In the genomic region with DNA sequence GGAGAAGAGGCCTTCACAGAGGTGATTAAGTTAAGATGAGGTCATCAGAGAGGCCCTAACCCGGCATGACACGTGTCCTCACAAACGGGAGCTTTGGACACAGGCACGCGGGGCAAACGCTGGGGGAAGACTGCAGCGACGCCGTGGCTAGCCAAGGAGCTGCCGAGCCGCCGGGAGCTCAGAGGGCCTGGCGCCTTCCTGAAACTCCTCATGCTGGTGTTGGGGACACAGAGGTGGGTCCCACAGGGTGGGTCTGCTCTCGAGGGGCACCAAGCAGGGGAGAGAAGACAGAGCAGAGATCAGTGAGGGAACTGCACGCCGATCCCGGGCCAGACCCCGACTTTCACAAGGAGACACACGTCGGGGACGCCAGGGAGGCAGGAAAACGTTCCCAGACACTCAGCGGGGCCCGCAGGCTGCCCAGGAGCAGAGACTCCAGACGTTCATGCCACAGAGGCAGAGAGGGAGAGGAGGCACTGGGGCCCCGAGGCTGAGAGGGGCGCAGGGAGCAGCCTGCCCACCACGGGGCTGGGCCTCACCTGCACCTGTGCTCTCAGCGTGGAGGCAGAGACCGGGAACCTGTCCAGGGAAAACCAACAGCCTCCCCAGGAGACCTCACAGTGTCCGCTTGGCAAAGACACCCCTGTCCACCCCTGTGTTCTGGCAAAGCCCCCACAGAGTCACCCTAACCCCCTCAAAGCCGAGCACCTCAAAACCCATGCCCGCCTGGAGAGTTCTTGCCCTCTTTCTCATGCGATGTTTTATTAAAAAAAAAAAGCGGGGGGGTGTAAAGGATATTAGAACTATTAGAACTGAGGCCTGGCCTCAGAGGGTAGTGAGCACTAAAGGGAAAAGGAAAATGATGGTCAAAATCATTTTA, we compare ENCODE assay signal across 16 cellular contexts.
DNase-seq lines count a peak whose midpoint lies in the region; ATAC-seq and TF ChIP-seq lines count a peak whose summit lies in the region.
"Had no signal": no experiment of that assay in that cellular context is flagged by ENCODE, and none has a peak within 500 bp of the region (broad histone marks: within the 10 kb centered on the region; RNA-seq: fewer than 3 reads in every experiment).

No MANE protein-coding gene starts in this region.

- H3K4me1 ChIP-seq in endodermal cell (ENCODE audit: control insufficient read depth, insufficient read depth, low read length) (no peaks in the 10 kb centered on the region), aorta (ENCODE audit: control insufficient read depth in 1 of 2, insufficient read depth in 2 of 2, low read length in 2 of 2) (no peaks in the 10 kb centered on the region)
- H3K4me1 ChIP-seq: BE2C had no signal

- H3K27ac Mint-ChIP-seq in natural killer cell treated with Interleukin-12 subunit alpha and Interleukin-12 subunit beta and Interleukin-15 and Interleukin-18, amount 100 ng/mL, for 72 hours, result no peak overlapping the region
- H3K27ac Mint-ChIP-seq in natural killer cell, result no peak overlapping the region
- H3K27ac Mint-ChIP-seq in endodermal cell, result no peak overlapping the region
- peak overlapping the region; percentile 87 for H3K27ac Mint-ChIP-seq in nephron progenitor cell
- H3K27ac Mint-ChIP-seq: CD8-positive, alpha-beta T cell had no signal

- no peak for TF ChIP-seq POLR2A in GM18505 (IDR thresholded peaks at IDR 0.05; ENCODE audit: borderline replicate concordance, extremely low read depth, insufficient read depth, insufficient read length)

- no peaks in the 10 kb centered on the region for H3K27me3 Mint-ChIP-seq in natural killer cell treated with Interleukin-12 subunit alpha and Interleukin-12 subunit beta and Interleukin-15 and Interleukin-18, amount 100 ng/mL, for 72 hours
- no peaks in the 10 kb centered on the region for H3K27me3 Mint-ChIP-seq in natural killer cell (ENCODE audit: low read depth in 2 of 2)
- H3K27me3 Mint-ChIP-seq in endodermal cell (ENCODE audit: insufficient read depth), result peaks cover 3% of the 10 kb centered on the region
- H3K27me3 Mint-ChIP-seq in nephron progenitor cell (ENCODE audit: low read depth, poor library complexity), result peaks cover 3% of the 10 kb centered on the region

- TF ChIP-seq CTCF in natural killer cell (IDR thresholded peaks at IDR 0.05), result no peak
- no peak for TF ChIP-seq CTCF in endodermal cell (conservative IDR thresholded peaks at IDR 0.05)
- no peak for TF ChIP-seq CTCF in nephron progenitor cell (IDR thresholded peaks at IDR 0.05)

- ATAC-seq in natural killer cell treated with Interleukin-12 subunit alpha and Interleukin-12 subunit beta and Interleukin-15 and Interleukin-18, amount 100 ng/mL, for 72 hours, result no peak
- ATAC-seq in natural killer cell, result no peak
- ATAC-seq in aorta (ENCODE audit: low FRiP score), result no peak
- no peak for ATAC-seq in GM18505 (IDR thresholded peaks at IDR 0.05; ENCODE audit: unreplicated experiment)
- ATAC-seq: CD8-positive, alpha-beta T cell had no signal

- 88 to 92% methylated on average over 21 to 35 of the region's 35 CpGs for WGBS in endodermal cell (ENCODE audit: insufficient coverage in 1 of 2, insufficient read length in 1 of 2), 2 experiments
- 93% methylated on average over 35 of the region's 35 CpGs for WGBS in aorta, 2 donors

- H3K36me3 ChIP-seq in endodermal cell (ENCODE audit: control insufficient read depth, insufficient read depth, low read length), result no peaks in the 10 kb centered on the region
- no peaks in the 10 kb centered on the region for H3K36me3 ChIP-seq in aorta (ENCODE audit: control insufficient read depth in 1 of 2, insufficient read depth in 2 of 2, low read length in 1 of 2)
- H3K36me3 ChIP-seq: BE2C had no signal

- H3K4me3 Mint-ChIP-seq in natural killer cell treated with Interleukin-12 subunit alpha and Interleukin-12 subunit beta and Interleukin-15 and Interleukin-18, amount 100 ng/mL, for 72 hours, result no peak overlapping the region
- H3K4me3 Mint-ChIP-seq in natural killer cell (no peak overlapping the region), endodermal cell (no peak overlapping the region), nephron progenitor cell (no peak overlapping the region)
- H3K4me3 Mint-ChIP-seq: CD8-positive, alpha-beta T cell had no signal

- H3K4me1 Mint-ChIP-seq in natural killer cell treated with Interleukin-12 subunit alpha and Interleukin-12 subunit beta and Interleukin-15 and Interleukin-18, amount 100 ng/mL, for 72 hours (ENCODE audit: low read depth in 2 of 2), result no peaks in the 10 kb centered on the region
- no peaks in the 10 kb centered on the region for H3K4me1 Mint-ChIP-seq in natural killer cell
- H3K4me1 Mint-ChIP-seq in endodermal cell, result no peaks in the 10 kb centered on the region
- peaks cover 10% of the 10 kb centered on the region for H3K4me1 Mint-ChIP-seq in nephron progenitor cell

- H3K27me3 ChIP-seq in endodermal cell (ENCODE audit: control insufficient read depth, insufficient read depth, low read length, poor library complexity, severe bottlenecking) (no peaks in the 10 kb centered on the region), aorta (ENCODE audit: control insufficient read depth in 1 of 2, insufficient read depth in 2 of 2, low read length in 1 of 2) (no peaks in the 10 kb centered on the region)
- H3K27me3 ChIP-seq: BE2C had no signal

- H3K9me3 Mint-ChIP-seq in natural killer cell treated with Interleukin-12 subunit alpha and Interleukin-12 subunit beta and Interleukin-15 and Interleukin-18, amount 100 ng/mL, for 72 hours, result peaks cover 2% of the 10 kb centered on the region
- H3K9me3 Mint-ChIP-seq in natural killer cell (peaks cover 0 to 2% of the 10 kb centered on the region in 2 donors), endodermal cell (peaks cover 19% of the 10 kb centered on the region), nephron progenitor cell (peaks cover 20% of the 10 kb centered on the region)

- peak; percentile 56 for DNase-seq in natural killer cell treated with Interleukin-12 subunit alpha and Interleukin-12 subunit beta and Interleukin-15 and Interleukin-18, amount 100 ng/mL, for 72 hours (ENCODE audit: low spot score)
- no peak for DNase-seq in natural killer cell
- peak; percentile 45 for DNase-seq in endodermal cell
- DNase-seq in nephron progenitor cell, result no peak
- DNase-seq in aorta, result peak; percentile 34 to 71
- no peak for DNase-seq in COLO668 (lab: John Stamatoyannopoulos, UW; ENCODE audit: unreplicated experiment)
- no peak for DNase-seq in stimulated activated CD4-positive, alpha-beta T cell treated with anti-CD3 and anti-CD28 coated beads, Interleukin-4, amount 100 ng/mL, for 1 hour
- DNase-seq: BE2C; CD8-positive, alpha-beta T cell; GF-D8; HCEC 1CT; IMR-90; NCI-H1417; NCI-H1930; NCI-H510A treated with DMSO at 0.1 percent for 48 hours had no signal

- no peak overlapping the region for H3K9ac ChIP-seq in endodermal cell (ENCODE audit: extremely low read depth, low read length, poor library complexity, severe bottlenecking)

- intact Hi-C loops in natural killer cell (cut with micrococcal nuclease), result no loop called here
- intact Hi-C loops in aorta (cut with DNase I), result no loop called here

- H3K4me3 ChIP-seq in endodermal cell (ENCODE audit: low read length) (no peak overlapping the region), aorta (ENCODE audit: low read length in 2 of 2) (no peak overlapping the region)

- H3K27ac ChIP-seq in endodermal cell (ENCODE audit: low read depth, low read length) (no peak overlapping the region), aorta (ENCODE audit: low read depth in 1 of 2, low read length in 2 of 2) (no peak overlapping the region)

- H3K9me3 ChIP-seq in endodermal cell (ENCODE audit: control insufficient read depth, low read length) (peaks cover 9% of the 10 kb centered on the region), aorta (ENCODE audit: control insufficient read depth, low read length) (no peaks in the 10 kb centered on the region)
- H3K9me3 ChIP-seq: BE2C had no signal

- H3K36me3 Mint-ChIP-seq in natural killer cell treated with Interleukin-12 subunit alpha and Interleukin-12 subunit beta and Interleukin-15 and Interleukin-18, amount 100 ng/mL, for 72 hours, result peaks cover 5% of the 10 kb centered on the region
- no peaks in the 10 kb centered on the region for H3K36me3 Mint-ChIP-seq in natural killer cell
- H3K36me3 Mint-ChIP-seq in endodermal cell (ENCODE audit: low read depth), result no peaks in the 10 kb centered on the region
- peaks cover 7% of the 10 kb centered on the region for H3K36me3 Mint-ChIP-seq in nephron progenitor cell (ENCODE audit: low read depth)
- H3K36me3 Mint-ChIP-seq: CD8-positive, alpha-beta T cell had no signal

Comparison
In these comparisons a context has a peak if more than half of its experiments do, and no peak if none do; other contexts are left out.
1. DNase-seq: peak in natural killer cell treated with Interleukin-12 subunit alpha and Interleukin-12 subunit beta and Interleukin-15 and Interleukin-18, amount 100 ng/mL, for 72 hours (single experiment), endodermal cell (single experiment) and aorta (2 of 2); none in natural killer cell (single experiment), nephron progenitor cell (single experiment), COLO668 (single experiment) and stimulated activated CD4-positive, alpha-beta T cell treated with anti-CD3 and anti-CD28 coated beads, Interleukin-4, amount 100 ng/mL, for 1 hour (single experiment).